Comparison of ENCODE assay signal across 8 cellular contexts in the genomic region with DNA sequence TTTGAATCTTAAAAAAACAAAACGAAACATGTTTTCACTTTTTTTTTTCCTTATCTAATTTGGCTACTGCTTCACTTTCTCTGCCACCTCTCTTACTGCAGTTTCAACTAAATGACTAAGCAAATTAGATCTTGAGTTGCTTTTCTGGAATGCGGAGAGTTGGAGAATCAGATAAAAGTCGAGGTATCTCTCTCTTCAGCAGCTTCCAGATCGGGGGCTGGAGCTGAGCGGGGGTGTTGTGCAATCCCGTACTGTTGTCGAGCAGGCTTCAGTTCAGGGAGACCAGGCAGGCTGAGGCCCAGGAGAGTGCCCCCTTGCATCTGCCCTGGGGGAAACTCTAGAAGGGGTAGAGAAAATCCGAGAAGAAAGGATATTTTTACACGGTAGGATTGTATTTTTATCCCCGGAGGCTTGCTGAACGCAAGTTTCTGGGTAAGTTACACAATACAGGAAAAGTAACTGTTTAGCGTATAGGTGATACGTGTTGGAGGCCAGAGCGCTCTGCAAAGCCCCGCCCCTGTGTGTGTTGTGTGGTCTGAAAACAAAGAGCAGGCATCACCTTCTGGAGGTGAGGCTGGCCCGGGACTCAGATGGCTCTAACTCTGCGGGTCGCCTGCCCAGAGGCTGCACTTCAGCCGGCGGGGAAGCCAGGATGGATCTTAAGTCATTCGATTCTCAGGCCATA.
DNase-seq lines count a peak whose midpoint lies in the region; ATAC-seq and TF ChIP-seq lines count a peak whose summit lies in the region.

No MANE protein-coding gene starts in this region.

- TF ChIP-seq RAD21 in SK-N-SH (IDR thresholded peaks at IDR 0.05; ENCODE audit: low read length) = no peak

- H3K9ac ChIP-seq in SK-N-SH (no peak overlapping the region), adipocyte (ENCODE audit: low read length) (peak overlapping the region; percentile 63)

- in situ Hi-C loops in GM13977 (cut with MboI; ENCODE audit: low pct_unique_long_range_greater_than_20kb, low sequenced_read_pairs, unreplicated experiment) = no loop called here

- H3F3A ChIP-seq in SK-N-SH (replicated peaks; ENCODE audit: insufficient read depth) = no peaks in the 10 kb centered on the region

- H3K4me3 Mint-ChIP-seq in Calu3 (ENCODE audit: low read depth, unreplicated experiment) = peak overlapping the region; percentile 70

- no TSS peak for BruUV-seq in Calu3 (replicated peaks; lab: Mats Ljungman, UMichigan)

- H3K4me3 ChIP-seq in SK-N-SH (ENCODE audit: low read depth in 2 of 2, low read length in 1 of 2) = no peak overlapping the region
- H3K4me3 ChIP-seq in adipocyte (ENCODE audit: low read length) = peak overlapping the region; percentile 35

- no peaks in the 10 kb centered on the region for H3K9me2 ChIP-seq in SK-N-SH

- H2AFZ ChIP-seq in SK-N-SH (ENCODE audit: low read depth) = peak overlapping the region; percentile 84; the same call in 1 of the 2 replicates

- H3K4me1 ChIP-seq in SK-N-SH (ENCODE audit: control insufficient read depth in 1 of 2, insufficient read depth in 2 of 2, low read depth in 1 of 2, low read length in 1 of 2) (peaks cover 12 to 25% of the 10 kb centered on the region in 2 experiments; a peak in 3 of 4 replicates), adipocyte (ENCODE audit: control insufficient read depth, insufficient read depth, low read length) (peaks cover 3% of the 10 kb centered on the region)

- H3K4me2 ChIP-seq in SK-N-SH = peak overlapping the region; percentile 54

- CTCF ChIA-PET in Calu3 (lab: Charles Lee) = interaction anchor here (0.9 kb wide), 1 partner anchor 371 kb away, joined by 3 read pairs; no protein-coding TSS in a partner anchor
- CTCF ChIA-PET in SK-N-SH (lab: Yijun Ruan, JAX) = interaction anchor here (0.6 kb wide), 1 partner anchor 1424 kb away, joined by 3 read pairs; no protein-coding TSS in a partner anchor

- no peaks in the 10 kb centered on the region for H3K36me3 ChIP-seq in SK-N-SH (replicated peaks in 1 of 2; ENCODE audit: control insufficient read depth in 1 of 2, insufficient read depth in 2 of 2, low read length in 1 of 2)
- no peaks in the 10 kb centered on the region for H3K36me3 ChIP-seq in adipocyte (ENCODE audit: control insufficient read depth, insufficient read depth, low read length, severe bottlenecking)

- POLR2A ChIA-PET in SK-N-SH (lab: Yijun Ruan, JAX) = no interaction called here

- H3K27me3 Mint-ChIP-seq in Calu3 (ENCODE audit: unreplicated experiment) = no peaks in the 10 kb centered on the region

- no peaks in the 10 kb centered on the region for H3K27me3 ChIP-seq in SK-N-SH (ENCODE audit: insufficient read depth)
- H3K27me3 ChIP-seq in adipocyte (replicated peaks; ENCODE audit: control insufficient read depth, insufficient read depth, low read length) = peaks cover 3% of the 10 kb centered on the region

- no peaks in the 10 kb centered on the region for H3K79me2 ChIP-seq in SK-N-SH (ENCODE audit: insufficient read depth)

- H3K9me3 Mint-ChIP-seq in Calu3 (ENCODE audit: low read depth, unreplicated experiment) = no peaks in the 10 kb centered on the region

- H3K36me3 Mint-ChIP-seq in Calu3 (ENCODE audit: insufficient read depth, unreplicated experiment) = peaks cover 11% of the 10 kb centered on the region

- no peaks in the 10 kb centered on the region for H3K9me3 ChIP-seq in SK-N-SH
- no peaks in the 10 kb centered on the region for H3K9me3 ChIP-seq in adipocyte (ENCODE audit: control insufficient read depth, low read length)

- TF ChIP-seq CTCF in Calu3 (IDR thresholded peaks at IDR 0.05; ENCODE audit: unreplicated experiment) (no peak), SK-N-SH (IDR thresholded peaks at IDR 0.05) (no peak), GM13977 (IDR thresholded peaks at IDR 0.05; ENCODE audit: extremely low read depth, insufficient read depth, missing control alignments) (no peak)

- H3K27ac ChIP-seq in SK-N-SH (ENCODE audit: low read depth in 2 of 2, low read length in 1 of 2) = peak overlapping the region in 1 of 2 experiments; percentile 25; a peak in 2 of 4 replicates

- 63% methylated on average over 21 of the region's 21 CpGs for WGBS in SK-N-SH (ENCODE audit: low lambda C conversion rate)

- ATAC-seq in GM19324 (IDR thresholded peaks at IDR 0.05; ENCODE audit: low FRiP score, unreplicated experiment) = no peak

- no peaks in the 10 kb centered on the region for H3K4me1 Mint-ChIP-seq in Calu3 (ENCODE audit: low read depth, unreplicated experiment)

- intact Hi-C loops in Calu3 (cut with micrococcal nuclease; ENCODE audit: unreplicated experiment) = loop anchor here (10.0 kb wide), 1 partner anchor 204 kb away; no protein-coding TSS in a partner anchor

- DNase-seq in Calu3 (peak; percentile 73), SK-N-SH (no peak), adipocyte (ENCODE audit: low read depth) (peak; percentile 70), kidney glomerular epithelial cell (lab: John Stamatoyannopoulos, UW) (peak; percentile 46), GM13977 (ENCODE audit: low spot score) (no peak), AG20443 (ENCODE audit: low spot score) (no peak)
- peak; percentile 22 for DNase-seq in stimulated activated CD8-positive, alpha-beta memory T cell treated with anti-CD3 and anti-CD28 coated beads, Interleukin-15, amount 100 ng/mL, for 1 hour (ENCODE audit: low read depth)

- peak overlapping the region; percentile 96 for H3K27ac Mint-ChIP-seq in Calu3 (ENCODE audit: unreplicated experiment)

- peak in 1 of 2 experiments; percentile 57; a peak in 1 of 4 replicates for TF ChIP-seq EP300 in SK-N-SH (IDR thresholded peaks at IDR 0.05; ENCODE audit: borderline replicate concordance in 1 of 2, low read depth in 1 of 2, low read length in 1 of 2)

- H4K20me1 ChIP-seq in SK-N-SH (ENCODE audit: insufficient read depth) = no peaks in the 10 kb centered on the region

TF ChIP-seq in SK-N-SH, 30 proteins besides CTCF, POLR2A, EP300 and RAD21:
- TF ChIP-seq, protein P1, sequence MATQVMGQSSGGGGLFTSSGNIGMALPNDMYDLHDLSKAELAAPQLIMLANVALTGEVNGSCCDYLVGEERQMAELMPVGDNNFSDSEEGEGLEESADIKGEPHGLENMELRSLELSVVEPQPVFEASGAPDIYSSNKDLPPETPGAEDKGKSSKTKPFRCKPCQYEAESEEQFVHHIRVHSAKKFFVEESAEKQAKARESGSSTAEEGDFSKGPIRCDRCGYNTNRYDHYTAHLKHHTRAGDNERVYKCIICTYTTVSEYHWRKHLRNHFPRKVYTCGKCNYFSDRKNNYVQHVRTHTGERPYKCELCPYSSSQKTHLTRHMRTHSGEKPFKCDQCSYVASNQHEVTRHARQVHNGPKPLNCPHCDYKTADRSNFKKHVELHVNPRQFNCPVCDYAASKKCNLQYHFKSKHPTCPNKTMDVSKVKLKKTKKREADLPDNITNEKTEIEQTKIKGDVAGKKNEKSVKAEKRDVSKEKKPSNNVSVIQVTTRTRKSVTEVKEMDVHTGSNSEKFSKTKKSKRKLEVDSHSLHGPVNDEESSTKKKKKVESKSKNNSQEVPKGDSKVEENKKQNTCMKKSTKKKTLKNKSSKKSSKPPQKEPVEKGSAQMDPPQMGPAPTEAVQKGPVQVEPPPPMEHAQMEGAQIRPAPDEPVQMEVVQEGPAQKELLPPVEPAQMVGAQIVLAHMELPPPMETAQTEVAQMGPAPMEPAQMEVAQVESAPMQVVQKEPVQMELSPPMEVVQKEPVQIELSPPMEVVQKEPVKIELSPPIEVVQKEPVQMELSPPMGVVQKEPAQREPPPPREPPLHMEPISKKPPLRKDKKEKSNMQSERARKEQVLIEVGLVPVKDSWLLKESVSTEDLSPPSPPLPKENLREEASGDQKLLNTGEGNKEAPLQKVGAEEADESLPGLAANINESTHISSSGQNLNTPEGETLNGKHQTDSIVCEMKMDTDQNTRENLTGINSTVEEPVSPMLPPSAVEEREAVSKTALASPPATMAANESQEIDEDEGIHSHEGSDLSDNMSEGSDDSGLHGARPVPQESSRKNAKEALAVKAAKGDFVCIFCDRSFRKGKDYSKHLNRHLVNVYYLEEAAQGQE (IDR thresholded peaks at IDR 0.05; ENCODE audit: low read depth, low read length) = no peak
- peak; percentile 45; the same call in 1 of the 2 replicates for TF ChIP-seq JUND (IDR thresholded peaks at IDR 0.05)
- TF ChIP-seq CHD2 (IDR thresholded peaks at IDR 0.05; ENCODE audit: low read length, partially characterized antibody) = no peak
- no peak for TF ChIP-seq FOXJ3 (CRISPR knock-in tag; IDR thresholded peaks at IDR 0.05)
- TF ChIP-seq TCF12 (IDR thresholded peaks at IDR 0.05) = peak; percentile 65
- TF ChIP-seq NFIC (IDR thresholded peaks at IDR 0.05; ENCODE audit: borderline replicate concordance) = peak; percentile 34; the same call in 1 of the 2 replicates
- peak; percentile 62; the same call in 1 of the 2 replicates for TF ChIP-seq FOSL2 (IDR thresholded peaks at IDR 0.05; ENCODE audit: borderline replicate concordance, low read depth)
- peak; percentile 53; the same call in 1 of the 2 replicates for TF ChIP-seq TEAD4 (IDR thresholded peaks at IDR 0.05; ENCODE audit: borderline replicate concordance, insufficient read depth)
- no peak for TF ChIP-seq SMC3 (IDR thresholded peaks at IDR 0.05; ENCODE audit: low read depth, low read length)

Comparison
In these comparisons a context has a peak if more than half of its experiments do, and no peak if none do; other contexts are left out.
1. DNase-seq: peak in Calu3 (single experiment), adipocyte (single experiment), kidney glomerular epithelial cell (single experiment) and stimulated activated CD8-positive, alpha-beta memory T cell treated with anti-CD3 and anti-CD28 coated beads, Interleukin-15, amount 100 ng/mL, for 1 hour (single experiment); none in SK-N-SH (single experiment), GM13977 (single experiment) and AG20443 (single experiment).